Comparison of ENCODE assay signal across 8 cellular contexts in the genomic region with DNA sequence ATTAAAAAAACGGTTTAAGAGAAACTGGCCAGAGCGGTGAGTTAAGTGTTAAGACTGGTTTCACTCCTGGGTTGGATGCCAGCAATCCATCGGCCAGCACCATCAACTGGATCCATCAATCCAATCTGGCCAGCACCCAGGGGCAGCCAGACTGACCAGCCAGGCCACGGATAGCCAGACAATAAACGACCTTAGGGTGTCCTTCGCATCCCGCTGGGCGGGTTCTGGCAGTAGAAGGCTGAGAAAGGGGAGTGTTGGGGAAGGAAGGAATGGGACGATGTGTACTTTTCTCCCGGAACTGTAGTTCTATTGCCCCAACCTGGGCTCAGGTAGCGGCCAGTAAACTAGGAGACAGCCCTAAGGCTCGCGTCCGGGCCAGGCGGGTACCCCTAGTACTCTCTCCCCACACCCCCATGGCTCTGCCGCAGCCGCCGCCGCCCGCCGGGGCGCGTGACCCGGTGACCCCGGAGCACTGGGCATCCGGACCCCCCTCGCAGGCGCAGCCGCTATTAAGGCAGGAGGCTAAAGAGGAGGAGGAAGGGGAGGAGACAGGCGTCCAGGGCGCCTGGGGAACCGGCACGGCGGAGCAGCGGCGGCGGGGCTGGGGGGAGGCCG. TPM values are rescaled to one million over a fixed set of nuclear protein-coding genes. Genes with fewer than 3 reads are reported as not detected.
DNase-seq lines count a peak whose midpoint lies in the region; ATAC-seq and TF ChIP-seq lines count a peak whose summit lies in the region.

A gene (plus strand): TSS at position 546 of the 615 bp plus-strand sequence. CDS start 276 bp downstream, outside the sequence.

- H3K9me3 Mint-ChIP-seq in activated naive CD4-positive, alpha-beta T cell treated with anti-CD3 and anti-CD28 coated beads, Interleukin-2, amount 10 ng/mL, durations not matched to agents 7 days and 5 days, result no peaks in the 10 kb centered on the region
- H3K9me3 Mint-ChIP-seq in type B pancreatic cell, result no peaks in the 10 kb centered on the region

- peak within 1 kb of the TSS; percentile 80 for H3K4me3 Mint-ChIP-seq in activated naive CD4-positive, alpha-beta T cell treated with anti-CD3 and anti-CD28 coated beads, Interleukin-2, amount 10 ng/mL, durations not matched to agents 7 days and 5 days
- peak within 1 kb of the TSS; percentile 91 for H3K4me3 Mint-ChIP-seq in type B pancreatic cell

- peak; percentile 50 for ATAC-seq in GM19463 (IDR thresholded peaks at IDR 0.05; ENCODE audit: unreplicated experiment)

- no peaks in the 10 kb centered on the region for H3K27me3 Mint-ChIP-seq in activated naive CD4-positive, alpha-beta T cell treated with anti-CD3 and anti-CD28 coated beads, Interleukin-2, amount 10 ng/mL, durations not matched to agents 7 days and 5 days
- H3K27me3 Mint-ChIP-seq in type B pancreatic cell, result no peaks in the 10 kb centered on the region

- in situ Hi-C loops in Caki2 (cut with HindIII; ENCODE audit: low pct_unique_long_range_greater_than_20kb, low sequenced_read_pairs), result no loop called here

- TF ChIP-seq CTCF in cardiac muscle cell (IDR thresholded peaks at IDR 0.05; ENCODE audit: low read depth, low read length) (no peak), type B pancreatic cell (conservative IDR thresholded peaks at IDR 0.05) (no peak)

- CTCF ChIA-PET in activated naive CD4-positive, alpha-beta T cell treated with anti-CD3 and anti-CD28 coated beads, Interleukin-2, amount 10 ng/mL, durations not matched to agents 7 days and 5 days (lab: Charles Lee), result no interaction called here

- H3K4me1 ChIP-seq in SJCRH30 (peaks cover 26% of the 10 kb centered on the region), cardiac muscle cell (ENCODE audit: low read depth) (peaks cover 28% of the 10 kb centered on the region)

- H3K4me3 ChIP-seq in SJCRH30 (peak within 1 kb of the TSS; percentile 93), cardiac muscle cell (peak within 1 kb of the TSS; percentile 56)

- peak; percentile 49 for DNase-seq in Caki2 (ENCODE audit: low read depth)
- peak; percentile 65 for DNase-seq in HK-2 (ENCODE audit: unreplicated experiment)
- peak in 1 of 2 experiments; percentile 73 for DNase-seq in SJCRH30
- peak; percentile 78 for DNase-seq in activated naive CD4-positive, alpha-beta T cell treated with anti-CD3 and anti-CD28 coated beads, Interleukin-2, amount 10 ng/mL, durations not matched to agents 7 days and 5 days
- DNase-seq in cardiac muscle cell (ENCODE audit: low read depth in 1 of 2, low spot score in 1 of 2), result peak in 1 of 2 donors; percentile 15
- peak; percentile 65 for DNase-seq in pons (ENCODE audit: low spot score)
- no peak for DNase-seq in type B pancreatic cell (ENCODE audit: extremely low spot score, unreplicated experiment)

- H3K4me1 Mint-ChIP-seq in activated naive CD4-positive, alpha-beta T cell treated with anti-CD3 and anti-CD28 coated beads, Interleukin-2, amount 10 ng/mL, durations not matched to agents 7 days and 5 days, result peaks cover 38% of the 10 kb centered on the region
- peaks cover 38% of the 10 kb centered on the region for H3K4me1 Mint-ChIP-seq in type B pancreatic cell (ENCODE audit: unreplicated experiment)

- H3K36me3 ChIP-seq in SJCRH30, result no peaks in the 10 kb centered on the region
- H3K36me3 ChIP-seq in cardiac muscle cell, result no peaks in the 10 kb centered on the region

- H3K36me3 Mint-ChIP-seq in activated naive CD4-positive, alpha-beta T cell treated with anti-CD3 and anti-CD28 coated beads, Interleukin-2, amount 10 ng/mL, durations not matched to agents 7 days and 5 days, result peaks cover 10% of the 10 kb centered on the region
- H3K36me3 Mint-ChIP-seq in type B pancreatic cell, result no peaks in the 10 kb centered on the region

- no peaks in the 10 kb centered on the region for H3K9me3 ChIP-seq in SJCRH30 (replicated peaks)
- no peaks in the 10 kb centered on the region for H3K9me3 ChIP-seq in cardiac muscle cell (ENCODE audit: low read depth)

- H3K27ac ChIP-seq in SJCRH30, result peak within 1 kb of the TSS; percentile 99
- peak within 1 kb of the TSS; percentile 98 for H3K27ac ChIP-seq in cardiac muscle cell

- no peaks in the 10 kb centered on the region for H3K27me3 ChIP-seq in SJCRH30
- no peaks in the 10 kb centered on the region for H3K27me3 ChIP-seq in cardiac muscle cell

- peak within 1 kb of the TSS; percentile 88 for H3K27ac Mint-ChIP-seq in activated naive CD4-positive, alpha-beta T cell treated with anti-CD3 and anti-CD28 coated beads, Interleukin-2, amount 10 ng/mL, durations not matched to agents 7 days and 5 days
- peak within 1 kb of the TSS; percentile 91 for H3K27ac Mint-ChIP-seq in type B pancreatic cell

RNA-seq across cellular contexts. Expression of the gene that starts here (rescaled TPM):
- 13.3 and 34.8 TPM in 2 replicates for total RNA-seq in Caki2 (2014; rRNA removed; shearing (Covaris generic); ENCODE audit: low replicate concordance)
- 42.3 and 47.3 TPM in 2 replicates for total RNA-seq in SJCRH30 (2014; rRNA removed; shearing (Covaris generic))
- total RNA-seq in cardiac muscle cell (24.5 and 38.9 TPM in 2 replicates), type B pancreatic cell (ENCODE audit: low replicate concordance) (13.2 and 30.2 TPM in 2 replicates)
- 36.3 and 62.0 TPM in 2 replicates for polyA plus RNA-seq in cardiac muscle cell
